Comparison of ENCODE assay signal across 1 cellular context in the genomic region with DNA sequence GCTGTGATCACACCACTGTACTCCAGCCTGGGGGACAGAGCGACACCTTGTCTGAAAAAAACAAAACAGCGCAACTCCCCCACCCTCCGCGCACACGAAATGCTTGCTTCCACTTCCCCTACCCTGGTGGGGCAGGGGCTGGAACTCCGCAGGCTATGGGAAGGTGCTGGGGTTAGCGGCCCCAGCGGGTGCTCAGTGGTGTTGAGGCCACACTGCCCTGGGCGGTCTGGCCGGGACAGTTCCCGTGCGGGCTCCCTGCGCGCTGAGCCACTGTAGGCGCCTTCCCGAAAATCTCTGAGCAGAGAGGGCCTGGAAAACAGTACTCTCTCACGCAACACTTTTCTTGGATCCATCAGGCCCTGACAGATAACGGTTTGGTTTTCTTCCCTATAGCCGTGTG.
TF ChIP-seq lines count a peak whose summit lies in the region.

No MANE protein-coding gene starts in this region.

TF ChIP-seq in endothelial cell of umbilical vein, 7 proteins besides CTCF, POLR2A, EP300 and RAD21 (continued from another document):
- TF ChIP-seq GATA2 (IDR thresholded peaks at IDR 0.05; ENCODE audit: insufficient read depth, insufficient read length, low read depth, low read length) (no peak), POLR2AphosphoS5 (IDR thresholded peaks at IDR 0.05; ENCODE audit: insufficient read depth, low read depth, low read length) (no peak)
